In the genomic region with DNA sequence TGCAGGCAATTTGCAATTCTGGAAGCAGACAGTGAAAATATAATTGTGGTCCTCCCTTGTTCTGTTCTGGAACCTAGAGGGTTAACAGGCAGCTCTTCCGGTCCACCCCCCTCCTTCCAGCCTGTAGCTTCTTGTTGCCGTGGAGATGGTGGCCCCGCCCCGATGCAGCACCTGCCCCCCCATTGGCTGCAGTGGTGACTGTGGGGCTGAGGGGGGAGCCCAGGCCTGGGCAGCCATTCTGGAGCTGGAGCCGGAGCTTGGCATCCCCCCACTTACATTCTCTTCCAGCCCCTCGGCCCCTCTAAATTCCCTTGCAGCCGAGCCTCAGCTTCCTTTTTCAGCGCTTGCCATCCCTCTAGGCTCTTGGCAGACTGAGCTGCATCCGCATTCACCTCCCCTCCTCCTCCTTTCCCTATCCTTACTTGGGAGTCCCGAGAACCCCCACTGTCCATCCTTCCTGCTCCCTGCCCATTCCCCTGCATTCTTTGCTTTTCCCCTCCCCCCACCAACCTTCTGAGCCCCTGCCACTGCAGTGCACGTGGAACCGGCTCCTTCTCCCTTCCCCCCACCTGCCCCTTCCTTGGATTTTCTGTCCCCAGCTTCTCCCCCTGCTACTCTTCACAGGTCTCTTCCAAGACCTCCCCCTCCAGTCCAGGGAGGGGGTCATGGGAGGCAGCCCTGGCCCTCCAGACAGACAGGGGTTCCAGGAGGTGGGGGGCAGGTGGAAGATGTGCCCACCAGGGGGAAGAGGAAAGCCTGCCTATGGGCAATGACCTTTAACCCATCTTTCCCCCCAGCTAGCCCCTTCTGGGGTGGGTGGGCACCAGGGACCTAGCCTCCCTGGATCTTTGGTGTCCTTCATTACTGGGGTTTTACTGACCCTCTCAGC, we compare ENCODE assay signal across 8 cellular contexts. TPM values are rescaled to one million over a fixed set of nuclear protein-coding genes. Genes with fewer than 3 reads are reported as not detected.
DNase-seq lines count a peak whose midpoint lies in the region; ATAC-seq and TF ChIP-seq lines count a peak whose summit lies in the region.

No MANE protein-coding gene starts in this region.

- no peaks in the 10 kb centered on the region for H3K9me3 ChIP-seq in adrenal gland (replicated peaks in 1 of 3)

- peaks cover 0 to 11% of the 10 kb centered on the region in 2 donors for H3K36me3 ChIP-seq in adrenal gland (replicated peaks in 1 of 2)

- no peak for ATAC-seq in GM18873 (IDR thresholded peaks at IDR 0.05; ENCODE audit: low FRiP score, unreplicated experiment)

- H3K4me3 ChIP-seq in adrenal gland, result no peak overlapping the region

- no peak for TF ChIP-seq POLR2A in adrenal gland (IDR thresholded peaks at IDR 0.05)

- no peak overlapping the region for H3K27ac ChIP-seq in adrenal gland

- peak; percentile 89 for DNase-seq in GM10248 (ENCODE audit: extremely low spot score)
- peak in 61 of 76 experiments; percentile 21 to 79 (median 61) for DNase-seq in HUDEP-2 (lab: John Stamatoyannopoulos, UW; ENCODE audit: unreplicated experiment in 76 of 76)
- DNase-seq in SW 1271 (lab: John Stamatoyannopoulos, UW), result peak; percentile 52 to 77
- DNase-seq in adrenal gland, result peak in 4 of 7 donors; percentile 53 to 86 (median 57)
- DNase-seq in iPS-NIHi11 (ENCODE audit: low spot score), result peak; percentile 88
- DNase-seq in stimulated activated CD4-positive, alpha-beta T cell treated with anti-CD3 and anti-CD28 coated beads, Interleukin-2, amount 100 ng/mL, for 24 hours, result peak; percentile 79 to 80
- DNase-seq in dedifferentiated amniotic fluid mesenchymal stem cell (ENCODE audit: extremely low spot score), result no peak

- H3K4me1 ChIP-seq in adrenal gland (replicated peaks in 1 of 2), result peaks cover 11 to 50% of the 10 kb centered on the region in 2 donors

- intact Hi-C loops in adrenal gland (cut with DNase I), result no loop called here

- 20 to 31% (median 25%) methylated on average over 9 to 12 of the region's 12 CpGs for WGBS in adrenal gland, 4 donors

- POLR2A ChIA-PET in GM10248 (lab: Yijun Ruan, JAX), result no interaction called here

- TF ChIP-seq CTCF in GM10248 (IDR thresholded peaks at IDR 0.05; ENCODE audit: control extremely low read depth, extremely low read depth, low read depth, missing control alignments) (no peak), adrenal gland (IDR thresholded peaks at IDR 0.05) (no peak)

- H3K27me3 ChIP-seq in adrenal gland, result no peaks in the 10 kb centered on the region

- CTCF ChIA-PET in GM10248 (lab: Yijun Ruan, JAX), result interaction anchor here (0.8 to 2.2 kb wide), 11 partner anchors 9 to 155 kb away, joined by 3 to 7 read pairs (median 4); partner anchors contain the start of genes BAK1 and ZBTB9

RNA-seq across cellular contexts. Expression of gene SYNGAP1, which starts 11.4 kb away (rescaled TPM):
- 10 to 100 TPM in 4 of 8 donors, 1 to 10 TPM in 4; 3.6 to 23.9 (median 10.3) TPM for total RNA-seq in adrenal gland
- polyA plus RNA-seq in adrenal gland, result 10 to 100 TPM in 1 of 3 donors, 1 to 10 TPM in 2; 5.0 to 73.5 (median 8.3) TPM

RNA-seq across cellular contexts. Expression of gene CUTA, which starts 13.3 kb away (rescaled TPM):
- total RNA-seq in adrenal gland, result 100 to 1,000 TPM; 267 to 437 (median 306) TPM
- 100 to 1,000 TPM; 212 to 370 (median 213) TPM for polyA plus RNA-seq in adrenal gland

RNA-seq across cellular contexts. Expression of gene PHF1, which starts 20.4 kb away (rescaled TPM):
- 100 to 1,000 TPM in 1 of 8 donors, 10 to 100 TPM in 7; 50.5 to 102 (median 66.6) TPM for total RNA-seq in adrenal gland
- polyA plus RNA-seq in adrenal gland, result 100 to 1,000 TPM in 2 of 3 donors, 10 to 100 TPM in 1; 36.6 to 410 (median 298) TPM

RNA-seq across cellular contexts. Expression of gene ZBTB9, which starts 23.1 kb away (rescaled TPM):
- total RNA-seq in adrenal gland, result 10 to 100 TPM in 1 of 8 donors, 1 to 10 TPM in 7; 2.3 to 10.3 (median 6.7) TPM
- polyA plus RNA-seq in adrenal gland, result 10 to 100 TPM in 1 of 3 donors, 1 to 10 TPM in 2; 3.8 to 11.2 (median 4.2) TPM

RNA-seq across cellular contexts. Expression of gene KIFC1, which starts 39.6 kb away (rescaled TPM):
- 1 to 10 TPM in 6 of 8 donors, under 1 TPM in 1, not detected in 1; 0.60 to 3.3 (median 1.6) TPM for total RNA-seq in adrenal gland
- 1 to 10 TPM in 1 of 3 donors, under 1 TPM in 2; 0.74 to 1.4 (median 0.88) TPM for polyA plus RNA-seq in adrenal gland
